ENCODE assay signal across 8 cellular contexts in genomic region chr1:183234660-183235476, GRCh38. TPM values are rescaled to one million over a fixed set of nuclear protein-coding genes. Genes with fewer than 3 reads are reported as not detected.
DNase-seq lines count a peak whose midpoint lies in the region; ATAC-seq, FAIRE-seq and TF ChIP-seq lines count a peak whose summit lies in the region.

No MANE protein-coding gene starts in this region.

- intact Hi-C loops in Right ventricle myocardium superior (cut with DNase I) (no loop called here), posterior vena cava (cut with DNase I) (no loop called here)

- H3K27ac ChIP-seq in VCaP, result no peak overlapping the region

- no peak for DNase-seq in D721Med (ENCODE audit: insufficient read length, low spot score)
- DNase-seq in Kasumi-1 (lab: John Stamatoyannopoulos, UW), result peak; percentile 30 to 42
- DNase-seq in Right ventricle myocardium superior, result peak; percentile 55
- DNase-seq in posterior vena cava (ENCODE audit: low spot score), result peak; percentile 82
- no peak for DNase-seq in stimulated activated CD8-positive, alpha-beta memory T cell treated with anti-CD3 and anti-CD28 coated beads, Interleukin-4, amount 100 ng/mL, for 48 hours
- DNase-seq in GM19238 (ENCODE audit: insufficient read length, low spot score), result no peak

- ATAC-seq in Right ventricle myocardium superior (ENCODE audit: poor library complexity) (peak; percentile 90), GM18520 (IDR thresholded peaks at IDR 0.05; ENCODE audit: unreplicated experiment) (no peak)

- FAIRE-seq in D721Med (lab: Jason Lieb, UNC), result no peak

- peak; percentile 51 for TF ChIP-seq CTCF in D721Med (IDR thresholded peaks at IDR 0.05; ENCODE audit: insufficient read depth, missing control alignments)
- TF ChIP-seq CTCF in VCaP (conservative IDR thresholded peaks at IDR 0.05), result peak; percentile 51

RNA-seq across cellular contexts. Expression of gene LAMC2, which starts 48.8 kb away (rescaled TPM):
- total RNA-seq in Right ventricle myocardium superior (4.0 TPM), posterior vena cava (1 to 10 TPM; 1.7 to 2.9 TPM)

Comparison
In these comparisons a context has a peak if more than half of its experiments do, and no peak if none do; other contexts are left out.
1. DNase-seq: peak in Kasumi-1 (2 of 2), Right ventricle myocardium superior (single experiment) and posterior vena cava (single experiment); none in D721Med (single experiment), stimulated activated CD8-positive, alpha-beta memory T cell treated with anti-CD3 and anti-CD28 coated beads, Interleukin-4, amount 100 ng/mL, for 48 hours (single experiment) and GM19238 (single experiment).